ENCODE assay signal across 34 cellular contexts in the genomic region with DNA sequence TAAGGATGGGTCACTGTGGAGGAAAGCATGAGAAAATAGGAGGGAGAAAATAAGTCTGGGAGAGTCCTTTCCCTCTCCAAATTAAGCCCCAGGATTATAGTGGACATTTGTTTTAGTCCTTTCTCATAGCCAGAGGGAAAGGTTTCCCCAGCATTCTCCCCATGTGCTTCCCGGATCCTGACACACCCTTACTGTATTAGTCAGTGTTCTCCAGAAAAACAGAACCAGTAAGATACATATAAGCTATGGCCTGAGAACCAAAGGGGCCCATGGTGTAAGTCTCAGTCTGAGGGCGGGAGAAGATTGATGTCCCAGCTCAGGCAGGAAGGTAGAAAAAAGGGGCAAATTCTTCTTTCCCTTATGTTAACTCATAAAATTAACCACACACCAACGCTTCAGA. TPM values are rescaled to one million over a fixed set of nuclear protein-coding genes. Genes with fewer than 3 reads are reported as not detected.
DNase-seq lines count a peak whose midpoint lies in the region; ATAC-seq and TF ChIP-seq lines count a peak whose summit lies in the region.
"Had no signal": no experiment of that assay in that cellular context is flagged by ENCODE, and none has a peak within 500 bp of the region (broad histone marks: within the 10 kb centered on the region; RNA-seq: fewer than 3 reads in every experiment).

No MANE protein-coding gene starts in this region.

- no peak overlapping the region for H2BK5ac ChIP-seq in mesenchymal stem cell (ENCODE audit: low read depth, low read length, poor library complexity, severe bottlenecking)

- H4K8ac ChIP-seq in mesenchymal stem cell (ENCODE audit: low read length), result no peak overlapping the region

- no peak overlapping the region for H4K91ac ChIP-seq in mesenchymal stem cell (ENCODE audit: low read length)

- H3K4me3 ChIP-seq in mesenchymal stem cell (ENCODE audit: insufficient read depth in 1 of 2, low read depth in 1 of 2, low read length in 2 of 2) (no peak overlapping the region), esophagus squamous epithelium (no peak overlapping the region)
- H3K4me3 ChIP-seq: colonic mucosa, psoas muscle had no signal

- H3K9ac ChIP-seq in mesenchymal stem cell (ENCODE audit: low read length), result peak overlapping the region; percentile 56

- no peak overlapping the region for H2AK5ac ChIP-seq in mesenchymal stem cell (ENCODE audit: low read length, severe bottlenecking)

- H2BK12ac ChIP-seq in mesenchymal stem cell (ENCODE audit: low read length in 2 of 2), result no peak overlapping the region

- WGBS in mesenchymal stem cell, result no CpG with 5 or more reads among the region's 3 CpGs
- 58 to 70% methylated on average over 3 of the region's 3 CpGs for WGBS in esophagus squamous epithelium, 2 donors

- DNase-seq in AG20443 (ENCODE audit: low spot score) (peak; percentile 61), NCI-H226 (peak; percentile 63), dedifferentiated amniotic fluid mesenchymal stem cell (ENCODE audit: extremely low spot score) (peak; percentile 47), mesenchymal stem cell (no peak), COLO668 (lab: John Stamatoyannopoulos, UW; ENCODE audit: unreplicated experiment) (no peak), esophagus squamous epithelium (lab: John Stamatoyannopoulos, UW) (no peak)
- DNase-seq: activated CD4-positive, alpha-beta T cell treated with anti-CD3 and anti-CD28 coated beads for 1 hour; activated CD8-positive, alpha-beta T cell treated with anti-CD3 and anti-CD28 coated beads for 36 hours; activated effector memory CD4-positive, alpha-beta T cell treated with Interleukin-2 at 50 U/mL for 16 hours; activated naive CD8-positive, alpha-beta T cell treated with anti-CD3 and anti-CD28 coated beads for 36 hours; activated T-cell treated with anti-CD3 and anti-CD28 coated beads for 4 hours; brain microvascular endothelial cell; colonic mucosa; COR-L47; DMS79; head of caudate nucleus; left cardiac atrium; NCI-H1417; NCI-H2107; NCI-H510A; psoas muscle; substantia nigra; T-helper 17 cell had no signal

- H2BK15ac ChIP-seq in mesenchymal stem cell (ENCODE audit: low read depth, poor library complexity, severe bottlenecking), result no peak overlapping the region

- H3K4me1 ChIP-seq in mesenchymal stem cell (ENCODE audit: control insufficient read depth, insufficient read depth, low read depth, low read length), result no peaks in the 10 kb centered on the region
- no peaks in the 10 kb centered on the region for H3K4me1 ChIP-seq in esophagus squamous epithelium
- H3K4me1 ChIP-seq: colonic mucosa, psoas muscle had no signal

- H3K23ac ChIP-seq in mesenchymal stem cell (ENCODE audit: low read length in 2 of 2), result no peak overlapping the region

- no peak overlapping the region for H3K4ac ChIP-seq in mesenchymal stem cell (ENCODE audit: low read depth in 1 of 2, low read length in 2 of 2)

- ATAC-seq in GM21447 (IDR thresholded peaks at IDR 0.05; ENCODE audit: unreplicated experiment) (no peak), GM19351 (IDR thresholded peaks at IDR 0.05; ENCODE audit: unreplicated experiment) (no peak)
- ATAC-seq: activated CD8-positive, alpha-beta T cell treated with anti-CD3 and anti-CD28 coated beads for 36 hours; HCT116; Panc1; psoas muscle; stimulated activated effector memory CD8-positive, alpha-beta T cell treated with anti-CD3 and anti-CD28 coated beads, Interleukin-12 subunit alpha, Interleukin-12 subunit beta, amount 100 ng/mL, for 72 hours; T-helper 17 cell had no signal

- no peak overlapping the region for H3K4me2 ChIP-seq in mesenchymal stem cell (ENCODE audit: low read length, poor library complexity, severe bottlenecking)

- no peak overlapping the region for H3K14ac ChIP-seq in mesenchymal stem cell (ENCODE audit: low read length in 2 of 2)

- intact Hi-C loops in esophagus squamous epithelium (cut with DNase I), result no loop called here

- H2BK120ac ChIP-seq in mesenchymal stem cell (ENCODE audit: low read depth, low read length), result no peak overlapping the region

- H3K79me1 ChIP-seq in mesenchymal stem cell (replicated peaks; ENCODE audit: low read length, poor library complexity, severe bottlenecking), result no peaks in the 10 kb centered on the region

- H2AFZ ChIP-seq in mesenchymal stem cell (ENCODE audit: low read depth, low read length), result no peak overlapping the region

- no peaks in the 10 kb centered on the region for H3K9me3 ChIP-seq in mesenchymal stem cell (ENCODE audit: control insufficient read depth, low read length)
- H3K9me3 ChIP-seq in esophagus squamous epithelium, result no peaks in the 10 kb centered on the region
- H3K9me3 ChIP-seq: colonic mucosa, psoas muscle had no signal

- H3K18ac ChIP-seq in mesenchymal stem cell (ENCODE audit: low read depth in 1 of 2, low read length in 2 of 2), result no peak overlapping the region

- H3K27me3 ChIP-seq in mesenchymal stem cell (ENCODE audit: control insufficient read depth in 1 of 2, insufficient read depth in 1 of 2, low read length in 2 of 2) (no peaks in the 10 kb centered on the region), esophagus squamous epithelium (no peaks in the 10 kb centered on the region)
- H3K27me3 ChIP-seq: brain microvascular endothelial cell, colonic mucosa had no signal

- H3K27ac ChIP-seq in mesenchymal stem cell (ENCODE audit: low read length, poor library complexity, severe bottlenecking) (no peak overlapping the region), esophagus squamous epithelium (no peak overlapping the region)
- H3K27ac ChIP-seq: brain microvascular endothelial cell, colonic mucosa, psoas muscle had no signal

- no peak for TF ChIP-seq POLR2A in esophagus squamous epithelium (IDR thresholded peaks at IDR 0.05)

- no peaks in the 10 kb centered on the region for H3K36me3 ChIP-seq in mesenchymal stem cell (ENCODE audit: control insufficient read depth in 1 of 2, insufficient read depth in 2 of 2, low read depth in 1 of 2, low read length in 2 of 2)
- H3K36me3 ChIP-seq in esophagus squamous epithelium, result no peaks in the 10 kb centered on the region
- H3K36me3 ChIP-seq: brain microvascular endothelial cell, colonic mucosa had no signal

- TF ChIP-seq CTCF in esophagus squamous epithelium (IDR thresholded peaks at IDR 0.05), result no peak

RNA-seq across cellular contexts. Expression of a gene that starts 25.6 kb away (rescaled TPM):
- not detected for polyA plus RNA-seq in mesenchymal stem cell (2013, experiment 1 of 2)
- polyA plus RNA-seq in mesenchymal stem cell (2013, experiment 2 of 2), result not detected
- not detected for total RNA-seq in esophagus squamous epithelium
- total RNA-seq: A673; activated CD8-positive, alpha-beta T cell treated with anti-CD3 and anti-CD28 coated beads for 36 hours; activated naive CD8-positive, alpha-beta T cell treated with anti-CD3 and anti-CD28 coated beads for 36 hours; colonic mucosa; left cardiac atrium; M059J; psoas muscle; skeletal muscle tissue; T-helper 17 cell; urinary bladder had no signal
- polyA plus RNA-seq: BJ, IgD-negative memory B cell, psoas muscle, urinary bladder had no signal

RNA-seq across cellular contexts. Expression of a gene that starts 40.7 kb away (rescaled TPM):
- not detected for polyA plus RNA-seq in mesenchymal stem cell (2013, experiment 1 of 2)
- polyA plus RNA-seq in mesenchymal stem cell (2013, experiment 2 of 2), result not detected
- total RNA-seq in esophagus squamous epithelium, result not detected
- total RNA-seq: A673; activated CD8-positive, alpha-beta T cell treated with anti-CD3 and anti-CD28 coated beads for 36 hours; activated naive CD8-positive, alpha-beta T cell treated with anti-CD3 and anti-CD28 coated beads for 36 hours; colonic mucosa; left cardiac atrium; M059J; psoas muscle; skeletal muscle tissue; T-helper 17 cell; urinary bladder had no signal
- polyA plus RNA-seq: BJ, IgD-negative memory B cell, psoas muscle, urinary bladder had no signal

Comparison
In these comparisons a context has a peak if more than half of its experiments do, and no peak if none do; other contexts are left out.
1. DNase-seq: peak in AG20443 (single experiment), NCI-H226 (single experiment) and dedifferentiated amniotic fluid mesenchymal stem cell (single experiment); none in mesenchymal stem cell (single experiment), COLO668 (single experiment) and esophagus squamous epithelium (single experiment).